Comparison of ENCODE assay signal across 9 cellular contexts in the genomic region with DNA sequence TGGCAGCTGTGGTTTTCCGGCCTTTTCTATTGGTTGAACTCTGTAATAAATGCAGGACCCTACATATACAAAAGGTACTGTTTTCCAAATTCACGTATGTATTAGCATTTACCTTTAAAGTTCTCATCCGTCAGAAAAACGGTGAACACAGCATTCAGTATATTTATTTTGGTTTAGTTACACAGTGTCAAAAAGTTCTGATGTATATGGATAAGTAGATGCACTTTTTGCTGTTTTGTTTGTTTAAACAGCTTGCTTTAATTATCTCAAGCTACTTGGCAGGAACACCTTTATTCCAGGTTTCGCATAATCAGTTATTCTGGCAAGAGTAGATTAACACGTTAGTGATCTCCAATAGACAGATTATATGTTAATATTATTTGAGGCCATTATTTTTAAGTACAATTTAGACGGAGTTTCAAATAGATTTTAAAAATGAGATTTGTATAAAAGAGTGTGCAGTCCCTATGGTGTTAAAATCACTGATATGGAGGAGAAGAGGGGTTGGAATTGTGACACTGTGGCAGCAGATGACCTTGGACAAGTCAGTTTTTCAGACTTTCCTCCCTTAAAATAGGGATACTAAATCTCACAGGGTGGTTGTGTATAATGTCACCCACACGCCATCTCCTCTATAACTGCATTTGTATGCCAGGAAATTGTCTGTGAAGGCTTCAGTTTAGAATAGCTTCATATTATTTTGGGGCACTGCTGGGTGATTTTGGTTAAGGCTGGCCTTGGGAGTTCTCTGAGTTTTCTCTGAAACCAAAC. TPM values are rescaled to one million over a fixed set of nuclear protein-coding genes. Genes with fewer than 3 reads are reported as not detected.
DNase-seq lines count a peak whose midpoint lies in the region; ATAC-seq and TF ChIP-seq lines count a peak whose summit lies in the region.
"Had no signal": no experiment of that assay in that cellular context is flagged by ENCODE, and none has a peak within 500 bp of the region (broad histone marks: within the 10 kb centered on the region; RNA-seq: fewer than 3 reads in every experiment).

No MANE protein-coding gene starts in this region.

- H3K4me3 ChIP-seq in GM23338 (peak overlapping the region; percentile 98), WI38 (ENCODE audit: low read depth, low read length) (peak overlapping the region; percentile 99), gastroesophageal sphincter (peak overlapping the region; percentile 92 to 100), smooth muscle cell (peak overlapping the region; percentile 97)

- H3K4me3 Mint-ChIP-seq in GM23338: peak overlapping the region; percentile 94

- H2AFZ ChIP-seq in GM23338 (no peak overlapping the region), smooth muscle cell (ENCODE audit: low read depth) (no peak overlapping the region)

- H3K9me2 ChIP-seq in GM23338 (ENCODE audit: insufficient read depth): no peaks in the 10 kb centered on the region

- 0 out of 3 replicates have a peak, but pooled peaks cover 2% of the 10 kb centered on the region for H3K9me3 Mint-ChIP-seq in GM23338

- H3K27me3 Mint-ChIP-seq in GM23338 (ENCODE audit: insufficient read depth, low read depth, poor library complexity): peaks cover 7% of the 10 kb centered on the region

- H3K27ac ChIP-seq in GM23338 (ENCODE audit: low read depth) (no peak overlapping the region), gastroesophageal sphincter (peak overlapping the region; percentile 94 to 100 (median 99)), smooth muscle cell (ENCODE audit: low read depth) (peak overlapping the region; percentile 84)

- H3K9ac ChIP-seq in smooth muscle cell (ENCODE audit: low read depth): peak overlapping the region; percentile 97

- H3K4me1 Mint-ChIP-seq in GM23338: peaks cover 19% of the 10 kb centered on the region; the same call in 2 of the 3 replicates

- H3K9me3 ChIP-seq in gastroesophageal sphincter: no peaks in the 10 kb centered on the region
- H3K9me3 ChIP-seq in smooth muscle cell (replicated peaks; ENCODE audit: low read depth): no peaks in the 10 kb centered on the region

- H3K4me2 ChIP-seq in GM23338: peak overlapping the region; percentile 99
- peak overlapping the region; percentile 98 for H3K4me2 ChIP-seq in smooth muscle cell

- peaks cover 16% of the 10 kb centered on the region for H3K4me1 ChIP-seq in GM23338 (ENCODE audit: insufficient read depth)
- H3K4me1 ChIP-seq in gastroesophageal sphincter: peaks cover 5 to 64% (median 20%) of the 10 kb centered on the region in 3 donors
- H3K4me1 ChIP-seq in smooth muscle cell (ENCODE audit: low read depth): peaks cover 21% of the 10 kb centered on the region

- H3K36me3 Mint-ChIP-seq in GM23338 (ENCODE audit: low read depth): peaks cover 51% of the 10 kb centered on the region

- no peaks in the 10 kb centered on the region for H3K27me3 ChIP-seq in GM23338 (ENCODE audit: insufficient read depth)
- no peaks in the 10 kb centered on the region for H3K27me3 ChIP-seq in gastroesophageal sphincter
- no peaks in the 10 kb centered on the region for H3K27me3 ChIP-seq in smooth muscle cell (ENCODE audit: low read depth)

- WGBS in gastroesophageal sphincter (ENCODE audit: low coverage in 1 of 2), 2 donors: 15 to 23% methylated on average over 8 of the region's 8 CpGs
- WGBS in smooth muscle cell (ENCODE audit: low lambda C conversion rate): 77% methylated on average over 8 of the region's 8 CpGs

- H3F3A ChIP-seq in GM23338 (replicated peaks; ENCODE audit: low read depth) (no peaks in the 10 kb centered on the region), smooth muscle cell (ENCODE audit: low read depth) (peaks cover 16% of the 10 kb centered on the region)

- no peak for DNase-seq in GM23338 (ENCODE audit: low spot score)
- no peak for DNase-seq in smooth muscle cell (lab: John Stamatoyannopoulos, UW; ENCODE audit: unreplicated experiment)
- no peak for DNase-seq in glomerular visceral epithelial cell (ENCODE audit: extremely low spot score)
- DNase-seq in GDM1 (lab: John Stamatoyannopoulos, UW): no peak
- no peak for DNase-seq in NCI-H526 treated with DMSO at 0.1 percent for 48 hours (lab: John Stamatoyannopoulos, UW)
- DNase-seq: stimulated activated CD4-positive, alpha-beta T cell treated with anti-CD3 and anti-CD28 coated beads, Interleukin-4, amount 100 ng/mL, for 1 hour had no signal

- H3K79me2 ChIP-seq in GM23338 (replicated peaks; ENCODE audit: insufficient read depth) (peaks cover 47% of the 10 kb centered on the region), smooth muscle cell (ENCODE audit: low read depth) (peaks cover 57% of the 10 kb centered on the region)

- TF ChIP-seq POLR2A in gastroesophageal sphincter (IDR thresholded peaks at IDR 0.05): no peak

- TF ChIP-seq CTCF in GM23338 (conservative IDR thresholded peaks at IDR 0.05; ENCODE audit: low read depth in 2 of 2) (no peak), WI38 (IDR thresholded peaks at IDR 0.05; ENCODE audit: low read depth, low read length) (no peak), gastroesophageal sphincter (IDR thresholded peaks at IDR 0.05) (no peak), smooth muscle cell (IDR thresholded peaks at IDR 0.05; ENCODE audit: borderline replicate concordance, insufficient read depth, poor library complexity, severe bottlenecking) (no peak)

- no peak overlapping the region for H3K27ac Mint-ChIP-seq in GM23338

- no peak for TF ChIP-seq EP300 in gastroesophageal sphincter (IDR thresholded peaks at IDR 0.05)

- H4K20me1 ChIP-seq in GM23338 (replicated peaks; ENCODE audit: insufficient read depth) (peaks cover 17% of the 10 kb centered on the region; the same call in 1 of the 2 replicates), smooth muscle cell (ENCODE audit: low read depth) (peaks cover 68% of the 10 kb centered on the region)

- ATAC-seq in GM23338 (no peak), gastroesophageal sphincter (no peak), GM18520 (IDR thresholded peaks at IDR 0.05; ENCODE audit: unreplicated experiment) (no peak)

- peaks cover 42% of the 10 kb centered on the region for H3K36me3 ChIP-seq in GM23338 (ENCODE audit: insufficient read depth)
- peaks cover 9 to 41% of the 10 kb centered on the region in 2 donors for H3K36me3 ChIP-seq in gastroesophageal sphincter
- peaks cover 28% of the 10 kb centered on the region for H3K36me3 ChIP-seq in smooth muscle cell (ENCODE audit: low read depth)

TF ChIP-seq in GM23338, 12 proteins besides CTCF, POLR2A, EP300 and RAD21 (continues in another document):
- TF ChIP-seq ZNF331 (CRISPR knock-in tag; IDR thresholded peaks at IDR 0.05; ENCODE audit: low read depth) (no peak), NANOG (IDR thresholded peaks at IDR 0.05; ENCODE audit: borderline replicate concordance) (no peak), CREB1 (CRISPR knock-in tag; IDR thresholded peaks at IDR 0.05; ENCODE audit: low read depth) (no peak), ZNF114 (CRISPR knock-in tag; IDR thresholded peaks at IDR 0.05) (no peak), EZH2 (IDR thresholded peaks at IDR 0.05; ENCODE audit: low read depth, unreplicated experiment) (no peak), STAT1 (IDR thresholded peaks at IDR 0.05; ENCODE audit: unreplicated experiment) (no peak), EZH2phosphoT487 (IDR thresholded peaks at IDR 0.05; ENCODE audit: unreplicated experiment) (no peak)
- TF ChIP-seq, protein P1, sequence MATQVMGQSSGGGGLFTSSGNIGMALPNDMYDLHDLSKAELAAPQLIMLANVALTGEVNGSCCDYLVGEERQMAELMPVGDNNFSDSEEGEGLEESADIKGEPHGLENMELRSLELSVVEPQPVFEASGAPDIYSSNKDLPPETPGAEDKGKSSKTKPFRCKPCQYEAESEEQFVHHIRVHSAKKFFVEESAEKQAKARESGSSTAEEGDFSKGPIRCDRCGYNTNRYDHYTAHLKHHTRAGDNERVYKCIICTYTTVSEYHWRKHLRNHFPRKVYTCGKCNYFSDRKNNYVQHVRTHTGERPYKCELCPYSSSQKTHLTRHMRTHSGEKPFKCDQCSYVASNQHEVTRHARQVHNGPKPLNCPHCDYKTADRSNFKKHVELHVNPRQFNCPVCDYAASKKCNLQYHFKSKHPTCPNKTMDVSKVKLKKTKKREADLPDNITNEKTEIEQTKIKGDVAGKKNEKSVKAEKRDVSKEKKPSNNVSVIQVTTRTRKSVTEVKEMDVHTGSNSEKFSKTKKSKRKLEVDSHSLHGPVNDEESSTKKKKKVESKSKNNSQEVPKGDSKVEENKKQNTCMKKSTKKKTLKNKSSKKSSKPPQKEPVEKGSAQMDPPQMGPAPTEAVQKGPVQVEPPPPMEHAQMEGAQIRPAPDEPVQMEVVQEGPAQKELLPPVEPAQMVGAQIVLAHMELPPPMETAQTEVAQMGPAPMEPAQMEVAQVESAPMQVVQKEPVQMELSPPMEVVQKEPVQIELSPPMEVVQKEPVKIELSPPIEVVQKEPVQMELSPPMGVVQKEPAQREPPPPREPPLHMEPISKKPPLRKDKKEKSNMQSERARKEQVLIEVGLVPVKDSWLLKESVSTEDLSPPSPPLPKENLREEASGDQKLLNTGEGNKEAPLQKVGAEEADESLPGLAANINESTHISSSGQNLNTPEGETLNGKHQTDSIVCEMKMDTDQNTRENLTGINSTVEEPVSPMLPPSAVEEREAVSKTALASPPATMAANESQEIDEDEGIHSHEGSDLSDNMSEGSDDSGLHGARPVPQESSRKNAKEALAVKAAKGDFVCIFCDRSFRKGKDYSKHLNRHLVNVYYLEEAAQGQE (IDR thresholded peaks at IDR 0.05; ENCODE audit: unreplicated experiment): no peak

RNA-seq across cellular contexts. Expression of a gene that starts 2.1 kb away (rescaled TPM):
- 42.7 and 44.1 TPM in 2 replicates for total RNA-seq in GM23338 (2014; rRNA removed; shearing (Covaris generic))
- polyA plus RNA-seq in GM23338 (2016; fragmentation: Nextera tagmentation; extraction: Ambion mirVana) (33.6 and 41.1 TPM in 2 replicates), smooth muscle cell (222 and 253 TPM in 2 replicates)
- total RNA-seq in gastroesophageal sphincter (10 to 100 TPM; 41.2 to 87.5 (median 79.1) TPM), smooth muscle cell (278 and 291 TPM in 2 replicates)

RNA-seq across cellular contexts. Expression of a gene that starts 27.7 kb away (rescaled TPM):
- not detected in 2 replicates for total RNA-seq in GM23338 (2014; rRNA removed; shearing (Covaris generic))
- 0.12 TPM in 1 of 2 replicates, not detected in the other for polyA plus RNA-seq in GM23338 (2016; fragmentation: Nextera tagmentation; extraction: Ambion mirVana)
- 1 to 10 TPM in 1 of 4 donors, not detected in 3; 1.6 TPM for total RNA-seq in gastroesophageal sphincter
- total RNA-seq in smooth muscle cell: not detected in 2 replicates
- 0.22 TPM in 1 of 2 replicates, not detected in the other for polyA plus RNA-seq in smooth muscle cell

RNA-seq across cellular contexts. Expression of a gene that starts 55.3 kb away (rescaled TPM):
- total RNA-seq in GM23338 (2014; rRNA removed; shearing (Covaris generic)): 3.9 and 8.1 TPM in 2 replicates
- 1.4 and 2.3 TPM in 2 replicates for polyA plus RNA-seq in GM23338 (2016; fragmentation: Nextera tagmentation; extraction: Ambion mirVana)
- 10 to 100 TPM; 11.1 to 39.7 (median 16.3) TPM for total RNA-seq in gastroesophageal sphincter
- 3.5 and 21.4 TPM in 2 replicates for total RNA-seq in smooth muscle cell
- polyA plus RNA-seq in smooth muscle cell: 4.2 and 5.8 TPM in 2 replicates
